In the genomic region with DNA sequence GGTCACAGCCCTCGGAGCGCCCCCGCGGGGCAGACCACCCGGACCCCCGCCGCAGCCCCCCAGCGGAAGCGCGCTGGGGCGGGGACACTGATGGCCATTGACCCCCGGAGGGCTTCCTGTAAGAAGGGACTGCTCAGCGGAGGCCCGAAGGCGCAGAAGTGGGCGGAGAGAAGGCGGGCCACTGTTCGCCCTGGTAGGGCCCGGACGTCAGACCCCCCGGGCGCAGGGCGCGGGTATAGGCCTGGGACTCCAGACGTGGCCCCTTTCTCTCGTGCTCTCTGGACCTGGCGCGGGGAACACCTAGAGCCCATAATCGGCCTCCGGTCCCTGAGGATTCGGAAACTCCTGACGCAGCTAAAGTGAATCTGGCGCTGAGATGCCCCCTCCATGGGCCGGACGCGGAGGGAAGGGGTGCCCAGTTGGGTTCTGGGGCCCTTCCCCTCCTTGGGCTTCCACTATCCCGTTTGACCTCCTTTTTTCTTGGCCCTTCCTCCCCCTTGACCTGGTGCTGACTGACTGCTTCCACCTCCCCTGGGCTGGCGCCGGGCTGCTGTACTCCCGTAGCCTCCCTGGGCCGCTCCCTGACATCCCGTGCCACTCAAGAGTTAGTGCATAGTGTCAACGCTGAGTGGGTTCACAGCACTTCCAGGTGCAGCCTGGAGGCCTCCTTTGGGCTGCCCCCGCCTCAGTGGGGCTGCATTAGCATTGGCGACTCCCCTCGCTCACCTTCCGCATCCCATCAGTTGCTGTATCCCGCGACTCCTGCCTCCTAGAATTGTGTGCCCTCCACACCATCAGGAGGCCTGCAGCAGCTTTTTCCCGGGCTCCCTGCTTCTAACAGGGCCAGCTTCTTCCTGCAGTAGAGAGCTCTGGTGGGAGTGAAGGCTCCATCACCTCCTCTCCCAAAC, we compare ENCODE assay signal across 8 cellular contexts. TPM values are rescaled to one million over a fixed set of nuclear protein-coding genes. Genes with fewer than 3 reads are reported as not detected.
DNase-seq lines count a peak whose midpoint lies in the region; ATAC-seq, FAIRE-seq and TF ChIP-seq lines count a peak whose summit lies in the region.

No MANE protein-coding gene starts in this region.

- no peak overlapping the region for H2AFZ ChIP-seq in HepG2 (ENCODE audit: low read length)

- no peak for DNase-seq in Jurkat, Clone E6-1 (ENCODE audit: low read depth, low spot score)
- DNase-seq in UCSD-AML1 (lab: John Stamatoyannopoulos, UW; ENCODE audit: unreplicated experiment): peak; percentile 57
- peak; percentile 70 for DNase-seq in choroid plexus epithelial cell (ENCODE audit: low read depth)
- no peak for DNase-seq in HepG2 (ENCODE audit: low spot score)
- peak; percentile 39 to 43 for DNase-seq in stimulated activated CD8-positive, alpha-beta memory T cell treated with anti-CD3 and anti-CD28 coated beads, Interleukin-15, amount 100 ng/mL, for 48 hours (ENCODE audit: low read depth in 2 of 2)

- peak overlapping the region; percentile 86 for H3K4me2 ChIP-seq in DOHH2 (ENCODE audit: low read length)
- peak overlapping the region; percentile 76 for H3K4me2 ChIP-seq in HepG2 (ENCODE audit: low read depth, low read length)

- CTCF ChIA-PET in HepG2 (lab: Yijun Ruan, JAX; ENCODE audit: low intra/inter-chr PET ratio, low total read pairs): no interaction called here

- no peak for FAIRE-seq in HepG2 (lab: Jason Lieb, UNC)

- intact Hi-C loops in HepG2 (cut with micrococcal nuclease; ENCODE audit: unreplicated experiment): no loop called here

- H3K9me2 ChIP-seq in DOHH2 (replicated peaks; ENCODE audit: control insufficient read depth, low read length): no peaks in the 10 kb centered on the region

- no peak for TF ChIP-seq POLR2A in HepG2 (IDR thresholded peaks at IDR 0.05; ENCODE audit: insufficient read depth in 1 of 2, low read depth in 2 of 2, low read length in 2 of 2)

- H3K36me3 ChIP-seq in DOHH2 (ENCODE audit: control insufficient read depth, low read length) (no peaks in the 10 kb centered on the region), HepG2 (replicated peaks in 1 of 2; ENCODE audit: control insufficient read depth in 1 of 2, insufficient read depth in 2 of 2, low read length in 2 of 2) (no peaks in the 10 kb centered on the region)

- H3K27ac ChIP-seq in DOHH2 (ENCODE audit: low read depth, low read length) (peak overlapping the region; percentile 16; the same call in 1 of the 2 replicates), HepG2 (ENCODE audit: extremely low read length, insufficient read depth, low read length) (no peak overlapping the region)

- H3K9ac ChIP-seq in HepG2 (ENCODE audit: insufficient read depth, low read depth, low read length): peak overlapping the region; percentile 48; the same call in 1 of the 2 replicates

- peak; percentile 32 for ATAC-seq in GM21528 (IDR thresholded peaks at IDR 0.05; ENCODE audit: low FRiP score, unreplicated experiment)
- ATAC-seq in HepG2: peak; percentile 65
- ATAC-seq in GM18870 (IDR thresholded peaks at IDR 0.05; ENCODE audit: unreplicated experiment): no peak

- TF ChIP-seq EP300 in HepG2 (IDR thresholded peaks at IDR 0.05; ENCODE audit: low read depth in 2 of 2, low read length in 2 of 2) (no peak), HepG2 (CRISPR knock-in tag; IDR thresholded peaks at IDR 0.05; ENCODE audit: borderline replicate concordance) (no peak)

- peaks cover 4% of the 10 kb centered on the region; the same call in 1 of the 2 replicates for H3K79me2 ChIP-seq in DOHH2 (ENCODE audit: control insufficient read depth, low read length)
- H3K79me2 ChIP-seq in HepG2 (ENCODE audit: insufficient read depth, low read length): no peaks in the 10 kb centered on the region

- H3K9me3 ChIP-seq in DOHH2 (ENCODE audit: control insufficient read depth, insufficient read depth, low read length): no peaks in the 10 kb centered on the region
- H3K9me3 ChIP-seq in HepG2 (ENCODE audit: low read length): no peaks in the 10 kb centered on the region

- POLR2A ChIA-PET in HepG2 (lab: Yijun Ruan, JAX): no interaction called here

- H3F3A ChIP-seq in DOHH2 (ENCODE audit: control insufficient read depth, insufficient read depth): no peaks in the 10 kb centered on the region

- in situ Hi-C loops in HepG2 (cut with HindIII; ENCODE audit: extremely low pct_ligation_motif_present, low pct_unique_long_range_greater_than_20kb): no loop called here

- TF ChIP-seq RAD21 in HepG2 (CRISPR knock-in tag; IDR thresholded peaks at IDR 0.05): no peak

- BruUV-seq in HepG2 (replicated peaks; lab: Mats Ljungman, UMichigan): no TSS peak

- H3K27me3 ChIP-seq in DOHH2 (ENCODE audit: control insufficient read depth, low read length): no peaks in the 10 kb centered on the region
- peaks cover 0 to 4% of the 10 kb centered on the region in 2 experiments; a peak in 1 of 5 replicates for H3K27me3 ChIP-seq in HepG2 (ENCODE audit: control insufficient read depth in 1 of 2, insufficient read depth in 2 of 2, low read length in 2 of 2)

- no peaks in the 10 kb centered on the region for H4K20me1 ChIP-seq in DOHH2 (ENCODE audit: control insufficient read depth, insufficient read depth, low read depth, low read length)
- H4K20me1 ChIP-seq in HepG2 (ENCODE audit: insufficient read depth, low read length): no peaks in the 10 kb centered on the region

- peaks cover 18% of the 10 kb centered on the region for H3K4me1 ChIP-seq in DOHH2 (ENCODE audit: control insufficient read depth, low read length)
- H3K4me1 ChIP-seq in HepG2 (ENCODE audit: insufficient read depth, low read length): peaks cover 19% of the 10 kb centered on the region

- TF ChIP-seq CTCF in DOHH2 (IDR thresholded peaks at IDR 0.05; ENCODE audit: low read depth, low read length, poor library complexity, severe bottlenecking) (peak; percentile 20), choroid plexus epithelial cell (conservative IDR thresholded peaks at IDR 0.05; ENCODE audit: low read depth, low read length) (no peak), HepG2 (CRISPR knock-in tag; IDR thresholded peaks at IDR 0.05) (no peak)

- H3K4me3 ChIP-seq in DOHH2 (ENCODE audit: low read length): peak overlapping the region; percentile 90
- peak overlapping the region; percentile 60 for H3K4me3 ChIP-seq in Jurkat, Clone E6-1 (ENCODE audit: low read length)
- H3K4me3 ChIP-seq in choroid plexus epithelial cell (ENCODE audit: low read depth, low read length): peak overlapping the region; percentile 91
- H3K4me3 ChIP-seq in HepG2 (replicated peaks in 1 of 3; ENCODE audit: insufficient read depth in 1 of 3, low read depth in 2 of 3, low read length in 3 of 3): peak overlapping the region; percentile 69 to 78 (median 78)

- WGBS in HepG2 (ENCODE audit: low lambda C conversion rate): 29% methylated on average over 14 of the region's 50 CpGs

RNA-seq across cellular contexts. Expression of gene ABTB1, which starts 0.7 kb away (rescaled TPM):
- polyA plus RNA-seq in Jurkat, Clone E6-1 (2012; ENCODE audit: insufficient read depth, insufficient read length): 14.0 TPM
- 0.24 and 0.42 TPM in 2 replicates for total RNA-seq in HepG2 (2016; rRNA removed; fragmentation: Illumina TruSeq; extraction: Trizol)
- 0.09 and 0.30 TPM in 2 replicates for total RNA-seq in HepG2 (2016; cell fraction: cytosol; rRNA removed; fragmentation: Illumina TruSeq; extraction: Trizol; ENCODE audit: low read depth)
- 0.13 and 0.30 TPM in 2 replicates for total RNA-seq in HepG2 (2016; cell fraction: insoluble cytoplasmic fraction; rRNA removed; fragmentation: Illumina TruSeq; extraction: Trizol)
- 0.56 and 0.72 TPM in 2 replicates for total RNA-seq in HepG2 (2016; cell fraction: membrane; rRNA removed; fragmentation: Illumina TruSeq; extraction: Trizol)
- 1.0 and 2.3 TPM in 2 replicates for total RNA-seq in HepG2 (2016; cell fraction: nucleus; rRNA removed; fragmentation: Illumina TruSeq; extraction: Trizol)
- 14.5 and 17.9 TPM in 2 replicates for polyA plus RNA-seq in HepG2 (2011; rRNA removed)
- 12.3 and 15.2 TPM in 2 replicates for polyA plus RNA-seq in HepG2 (2011; cell fraction: cytosol; rRNA removed)
- polyA plus RNA-seq in HepG2 (2011; cell fraction: nucleus; rRNA removed): 97.1 and 99.3 TPM in 2 replicates
- 7.0 and 10.3 TPM in 2 replicates for polyA plus RNA-seq in HepG2 (2012)
- 0.44 and 0.71 TPM in 2 replicates for polyA plus RNA-seq in HepG2 (2016; cell fraction: cytosol; fragmentation: Illumina TruSeq; extraction: Trizol; ENCODE audit: low read depth)
- 0.98 and 1.0 TPM in 2 replicates for polyA plus RNA-seq in HepG2 (2016; cell fraction: insoluble cytoplasmic fraction; fragmentation: Illumina TruSeq; extraction: Trizol; ENCODE audit: low read depth)
- 0.39 and 0.88 TPM in 2 replicates for polyA plus RNA-seq in HepG2 (2016; cell fraction: membrane; fragmentation: Illumina TruSeq; extraction: Trizol; ENCODE audit: low read depth)
- 2.9 and 3.4 TPM in 2 replicates for polyA plus RNA-seq in HepG2 (2016; cell fraction: nucleus; fragmentation: Illumina TruSeq; extraction: Trizol; ENCODE audit: insufficient read depth, low read depth)
- polyA minus RNA-seq in HepG2 (2011; rRNA and poly(A)+ RNA removed; ENCODE audit: low replicate concordance): 33.1 and 57.2 TPM in 2 replicates
- polyA minus RNA-seq in HepG2 (2011; cell fraction: cytosol; rRNA and poly(A)+ RNA removed): 6.9 and 10.2 TPM in 2 replicates
- polyA minus RNA-seq in HepG2 (2011; cell fraction: nucleus; rRNA and poly(A)+ RNA removed): 15.7 and 18.6 TPM in 2 replicates

RNA-seq across cellular contexts. Expression of gene PODXL2, which starts 44.5 kb away (rescaled TPM):
- 1.2 TPM for polyA plus RNA-seq in Jurkat, Clone E6-1 (2012; ENCODE audit: insufficient read depth, insufficient read length)
- 13.5 and 25.1 TPM in 2 replicates for total RNA-seq in HepG2 (2016; rRNA removed; fragmentation: Illumina TruSeq; extraction: Trizol)
- 11.1 and 12.1 TPM in 2 replicates for total RNA-seq in HepG2 (2016; cell fraction: cytosol; rRNA removed; fragmentation: Illumina TruSeq; extraction: Trizol; ENCODE audit: low read depth)
- total RNA-seq in HepG2 (2016; cell fraction: insoluble cytoplasmic fraction; rRNA removed; fragmentation: Illumina TruSeq; extraction: Trizol): 12.9 and 25.2 TPM in 2 replicates
- total RNA-seq in HepG2 (2016; cell fraction: membrane; rRNA removed; fragmentation: Illumina TruSeq; extraction: Trizol): 17.4 and 19.2 TPM in 2 replicates
- 22.7 and 24.9 TPM in 2 replicates for total RNA-seq in HepG2 (2016; cell fraction: nucleus; rRNA removed; fragmentation: Illumina TruSeq; extraction: Trizol)
- 20.4 and 31.7 TPM in 2 replicates for polyA plus RNA-seq in HepG2 (2011; rRNA removed)
- 24.7 and 33.2 TPM in 2 replicates for polyA plus RNA-seq in HepG2 (2011; cell fraction: cytosol; rRNA removed)
- 25.3 and 29.3 TPM in 2 replicates for polyA plus RNA-seq in HepG2 (2011; cell fraction: nucleus; rRNA removed)
- polyA plus RNA-seq in HepG2 (2012): 12.3 and 15.4 TPM in 2 replicates
- polyA plus RNA-seq in HepG2 (2016; cell fraction: cytosol; fragmentation: Illumina TruSeq; extraction: Trizol; ENCODE audit: low read depth): 13.5 and 14.7 TPM in 2 replicates
- 12.3 and 15.0 TPM in 2 replicates for polyA plus RNA-seq in HepG2 (2016; cell fraction: insoluble cytoplasmic fraction; fragmentation: Illumina TruSeq; extraction: Trizol; ENCODE audit: low read depth)
- polyA plus RNA-seq in HepG2 (2016; cell fraction: membrane; fragmentation: Illumina TruSeq; extraction: Trizol; ENCODE audit: low read depth): 18.5 and 19.8 TPM in 2 replicates
- polyA plus RNA-seq in HepG2 (2016; cell fraction: nucleus; fragmentation: Illumina TruSeq; extraction: Trizol; ENCODE audit: insufficient read depth, low read depth): 39.4 and 41.1 TPM in 2 replicates
- polyA minus RNA-seq in HepG2 (2011; rRNA and poly(A)+ RNA removed; ENCODE audit: low replicate concordance): 19.7 and 24.8 TPM in 2 replicates
- polyA minus RNA-seq in HepG2 (2011; cell fraction: cytosol; rRNA and poly(A)+ RNA removed): 10.5 and 11.6 TPM in 2 replicates
- 5.3 and 7.3 TPM in 2 replicates for polyA minus RNA-seq in HepG2 (2011; cell fraction: nucleus; rRNA and poly(A)+ RNA removed)

Comparison
In these comparisons a context has a peak if more than half of its experiments do, and no peak if none do; other contexts are left out.
1. DNase-seq: peak in UCSD-AML1 (single experiment), choroid plexus epithelial cell (single experiment) and stimulated activated CD8-positive, alpha-beta memory T cell treated with anti-CD3 and anti-CD28 coated beads, Interleukin-15, amount 100 ng/mL, for 48 hours (2 of 2); none in Jurkat, Clone E6-1 (single experiment) and HepG2 (single experiment).
2. Peak in every context shown above with its lines, with median percentiles within 50 percentile points of each other: H3K4me3 ChIP-seq.